ENCODE assay signal across 10 cellular contexts in genomic region chr2:195021704-195022513, GRCh38.
DNase-seq lines count a peak whose midpoint lies in the region; ATAC-seq, FAIRE-seq and TF ChIP-seq lines count a peak whose summit lies in the region.
"Had no signal": no experiment of that assay in that cellular context is flagged by ENCODE, and none has a peak within 500 bp of the region (broad histone marks: within the 10 kb centered on the region; RNA-seq: fewer than 3 reads in every experiment).

No MANE protein-coding gene starts in this region.

- H3K9ac ChIP-seq in neural progenitor cell = no peak overlapping the region

- H3K4me1 Mint-ChIP-seq in neural progenitor cell = no peaks in the 10 kb centered on the region

- H3K4me2 ChIP-seq in neural progenitor cell = no peak overlapping the region

- no peaks in the 10 kb centered on the region for H3K79me2 ChIP-seq in neural progenitor cell (ENCODE audit: low read depth)

- no peaks in the 10 kb centered on the region for H3F3A ChIP-seq in neural progenitor cell (ENCODE audit: low read depth)

- H3K9me3 ChIP-seq in neural progenitor cell (ENCODE audit: low read depth) = no peaks in the 10 kb centered on the region

- no peaks in the 10 kb centered on the region for H3K4me1 ChIP-seq in neural progenitor cell

- H2AFZ ChIP-seq in neural progenitor cell (replicated peaks) = no peak overlapping the region

- no peak overlapping the region for H3K4me3 Mint-ChIP-seq in neural progenitor cell

- H3K4me3 ChIP-seq in H7 (ENCODE audit: insufficient read depth, low read depth, low read length) (no peak overlapping the region), neural progenitor cell (no peak overlapping the region)

- H3K36me3 ChIP-seq in H7 (replicated peaks; ENCODE audit: control insufficient read depth, insufficient read depth, low read length) (no peaks in the 10 kb centered on the region), neural progenitor cell (no peaks in the 10 kb centered on the region)

- H4K20me1 ChIP-seq in neural progenitor cell (ENCODE audit: low read depth) = no peaks in the 10 kb centered on the region

- no peaks in the 10 kb centered on the region for H3K9me3 Mint-ChIP-seq in neural progenitor cell

- FAIRE-seq in GM12892 (lab: Jason Lieb, UNC) = no peak

- ATAC-seq in GM18511 (IDR thresholded peaks at IDR 0.05; ENCODE audit: unreplicated experiment) (peak; percentile 85), GM21381 (IDR thresholded peaks at IDR 0.05; ENCODE audit: unreplicated experiment) (peak; percentile 84), HG03066 (IDR thresholded peaks at IDR 0.05; ENCODE audit: low read depth, unreplicated experiment) (peak; percentile 51)

- no peaks in the 10 kb centered on the region for H3K36me3 Mint-ChIP-seq in neural progenitor cell

- H3K27ac ChIP-seq in angular gyrus (ENCODE audit: low read depth, low read length) (peak overlapping the region; percentile 52), neural progenitor cell (no peak overlapping the region)

- no peak for DNase-seq in dedifferentiated amniotic fluid mesenchymal stem cell (ENCODE audit: extremely low spot score)
- no peak for DNase-seq in H7
- no peak for DNase-seq in neural progenitor cell (ENCODE audit: low spot score)
- no peak for DNase-seq in GM12892 (ENCODE audit: insufficient read length)
- DNase-seq: activated effector memory CD4-positive, alpha-beta T cell treated with Interleukin-2 at 50 U/mL for 16 hours; effector CD4-positive, alpha-beta T cell had no signal

- TF ChIP-seq CTCF in neural progenitor cell (IDR thresholded peaks at IDR 0.05) = no peak

- H3K27me3 ChIP-seq in H7 (ENCODE audit: control insufficient read depth, insufficient read depth, low read length) = no peaks in the 10 kb centered on the region
- no peaks in the 10 kb centered on the region for H3K27me3 ChIP-seq in neural progenitor cell

- no peak for TF ChIP-seq POLR2A in GM12892 (IDR thresholded peaks at IDR 0.05; ENCODE audit: low read depth, low read length)

- H3K27me3 Mint-ChIP-seq in neural progenitor cell (ENCODE audit: insufficient read depth, low read depth) = no peaks in the 10 kb centered on the region

- H3K27ac Mint-ChIP-seq in neural progenitor cell = no peak overlapping the region
